Comparison of ENCODE assay signal across 22 cellular contexts in the genomic region with DNA sequence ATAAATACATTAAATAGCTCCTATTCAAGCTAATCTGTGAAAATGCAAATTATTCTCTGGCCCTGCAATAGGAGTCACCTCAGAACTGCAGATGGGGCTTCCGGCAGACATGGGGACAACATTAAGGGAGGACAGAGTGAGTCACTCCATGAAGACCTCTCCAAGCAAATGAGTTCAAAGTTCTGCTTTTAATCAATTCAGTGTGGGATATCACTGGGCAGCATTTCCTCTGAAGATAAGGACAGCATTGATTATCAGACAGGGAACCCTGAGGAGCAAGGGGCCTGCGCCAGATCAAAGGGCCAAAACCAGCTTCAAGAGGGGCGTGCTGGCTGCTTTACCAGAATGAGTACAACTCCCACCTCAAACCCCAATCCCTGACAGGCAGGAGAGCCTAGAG.
DNase-seq lines count a peak whose midpoint lies in the region; ATAC-seq and TF ChIP-seq lines count a peak whose summit lies in the region.
"Had no signal": no experiment of that assay in that cellular context is flagged by ENCODE, and none has a peak within 500 bp of the region (broad histone marks: within the 10 kb centered on the region; RNA-seq: fewer than 3 reads in every experiment).

No MANE protein-coding gene starts in this region.

- no peak overlapping the region for H2BK120ac ChIP-seq in mesendoderm (ENCODE audit: low read depth, low read length)

- peaks cover 7% of the 10 kb centered on the region for H3K9me3 Mint-ChIP-seq in endodermal cell
- H3K9me3 Mint-ChIP-seq in progenitor cell of endocrine pancreas (ENCODE audit: low read depth) = no peaks in the 10 kb centered on the region
- H3K9me3 Mint-ChIP-seq: CD8-positive, alpha-beta T cell had no signal

- no peak overlapping the region for H3K18ac ChIP-seq in mesendoderm (ENCODE audit: low read length)

- no peak overlapping the region for H3K4me2 ChIP-seq in mesendoderm (ENCODE audit: low read length)

- no peaks in the 10 kb centered on the region for H3K36me3 Mint-ChIP-seq in endodermal cell (ENCODE audit: low read depth)
- no peaks in the 10 kb centered on the region for H3K36me3 Mint-ChIP-seq in progenitor cell of endocrine pancreas (ENCODE audit: insufficient read depth)
- H3K36me3 Mint-ChIP-seq: CD8-positive, alpha-beta T cell had no signal

- no peaks in the 10 kb centered on the region for H3K36me3 ChIP-seq in endodermal cell (ENCODE audit: control insufficient read depth, insufficient read depth, low read length)
- no peaks in the 10 kb centered on the region for H3K36me3 ChIP-seq in mesendoderm (ENCODE audit: control insufficient read depth, insufficient read depth, low read length)
- H3K36me3 ChIP-seq: HAP-1, SJSA1 had no signal

- no peak overlapping the region for H4K8ac ChIP-seq in mesendoderm (ENCODE audit: low read depth, low read length)

- H2AK5ac ChIP-seq in mesendoderm (ENCODE audit: low read length) = no peak overlapping the region

- TF ChIP-seq CTCF in endodermal cell (conservative IDR thresholded peaks at IDR 0.05) = no peak
- no peak for TF ChIP-seq CTCF in progenitor cell of endocrine pancreas (IDR thresholded peaks at IDR 0.05; ENCODE audit: unreplicated experiment)

- H3K79me1 ChIP-seq in mesendoderm (ENCODE audit: low read length) = no peaks in the 10 kb centered on the region

- H3K56ac ChIP-seq in mesendoderm (ENCODE audit: low read length) = no peak overlapping the region

- H3K4me1 ChIP-seq in endodermal cell (ENCODE audit: control insufficient read depth, insufficient read depth, low read length) = peaks cover 13% of the 10 kb centered on the region
- peaks cover 2% of the 10 kb centered on the region for H3K4me1 ChIP-seq in mesendoderm (ENCODE audit: control insufficient read depth, low read depth, low read length)
- H3K4me1 ChIP-seq: HAP-1, SJSA1 had no signal

- no peak overlapping the region for H3K9ac ChIP-seq in endodermal cell (ENCODE audit: extremely low read depth, low read length, poor library complexity, severe bottlenecking)
- H3K9ac ChIP-seq in mesendoderm (ENCODE audit: low read length) = no peak overlapping the region

- ATAC-seq in GM18519 (IDR thresholded peaks at IDR 0.05; ENCODE audit: low FRiP score, unreplicated experiment) = no peak
- ATAC-seq in HG02759 (IDR thresholded peaks at IDR 0.05; ENCODE audit: unreplicated experiment) = no peak
- no peak for ATAC-seq in HG03280 (IDR thresholded peaks at IDR 0.05; ENCODE audit: unreplicated experiment)
- ATAC-seq: CD8-positive, alpha-beta T cell; K562 had no signal

- H3K23ac ChIP-seq in mesendoderm (ENCODE audit: low read length) = no peak overlapping the region

- H3K27me3 ChIP-seq in endodermal cell (ENCODE audit: control insufficient read depth, insufficient read depth, low read length, poor library complexity, severe bottlenecking) = no peaks in the 10 kb centered on the region
- no peaks in the 10 kb centered on the region for H3K27me3 ChIP-seq in mesendoderm (ENCODE audit: insufficient read depth, low read length, poor library complexity)
- H3K27me3 ChIP-seq: SJSA1 had no signal

- H3K27ac ChIP-seq in endodermal cell (ENCODE audit: low read depth, low read length) (no peak overlapping the region), mesendoderm (ENCODE audit: low read depth, low read length) (no peak overlapping the region)
- H3K27ac ChIP-seq: SJSA1 had no signal

- H3K4ac ChIP-seq in mesendoderm (ENCODE audit: low read depth, low read length) = no peak overlapping the region

- no peak overlapping the region for H3K4me3 ChIP-seq in endodermal cell (ENCODE audit: low read length)
- H3K4me3 ChIP-seq in mesendoderm (ENCODE audit: low read length) = no peak overlapping the region
- H3K4me3 ChIP-seq: HAP-1, K562, SJSA1 had no signal

- peak; percentile 12 for DNase-seq in HuH-7 (ENCODE audit: low spot score)
- DNase-seq in endodermal cell = peak; percentile 53
- peak; percentile 93 for DNase-seq in mesendoderm
- no peak for DNase-seq in progenitor cell of endocrine pancreas (ENCODE audit: low spot score, unreplicated experiment)
- DNase-seq in activated CD4-positive, alpha-beta T cell treated with anti-CD3 and anti-CD28 coated beads for 48 hours = no peak
- DNase-seq: C1 segment of cervical spinal cord; Calu3; CD8-positive, alpha-beta T cell; DMS79 treated with DMSO at 0.1 percent for 48 hours; HFFc6; NCI-H1105 treated with DMSO at 0.1 percent for 48 hours; NCI-H2029; NCI-H446 treated with DMSO at 0.1 percent for 48 hours; NCI-H69; Right ventricle myocardium superior; RPMI8226 had no signal

- H3K27me3 Mint-ChIP-seq in endodermal cell (ENCODE audit: insufficient read depth) (peaks cover 35% of the 10 kb centered on the region), progenitor cell of endocrine pancreas (peaks cover 4% of the 10 kb centered on the region)

- H3K4me1 Mint-ChIP-seq in endodermal cell (peaks cover 28% of the 10 kb centered on the region), progenitor cell of endocrine pancreas (ENCODE audit: low read depth) (peaks cover 37% of the 10 kb centered on the region)

- H3K9me3 ChIP-seq in endodermal cell (ENCODE audit: control insufficient read depth, low read length) = peaks cover 21% of the 10 kb centered on the region
- H3K9me3 ChIP-seq: HAP-1, SJSA1 had no signal

- no peak overlapping the region for H4K5ac ChIP-seq in mesendoderm (ENCODE audit: low read length)

- H3K4me3 Mint-ChIP-seq in endodermal cell (no peak overlapping the region), progenitor cell of endocrine pancreas (ENCODE audit: low read depth) (peak overlapping the region; percentile 33)
- H3K4me3 Mint-ChIP-seq: CD8-positive, alpha-beta T cell; HFFc6 had no signal

- H2BK15ac ChIP-seq in mesendoderm (replicated peaks; ENCODE audit: low read depth) = no peak overlapping the region

- WGBS in endodermal cell (ENCODE audit: insufficient coverage in 1 of 2, insufficient read length in 1 of 2), 2 experiments = 58 to 73% methylated on average over 2 to 3 of the region's 3 CpGs
- WGBS in mesendoderm (ENCODE audit: extremely low coverage, insufficient coverage, low lambda C conversion rate) = no CpG with 5 or more reads among the region's 3 CpGs

- no peaks in the 10 kb centered on the region for H3K79me2 ChIP-seq in mesendoderm (ENCODE audit: control insufficient read depth, insufficient read depth, low read length)

- H3K27ac Mint-ChIP-seq in endodermal cell (no peak overlapping the region), progenitor cell of endocrine pancreas (peak overlapping the region; percentile 77)
- H3K27ac Mint-ChIP-seq: CD8-positive, alpha-beta T cell; HFFc6 had no signal

- H2BK5ac ChIP-seq in mesendoderm (ENCODE audit: low read length) = no peak overlapping the region

Comparison
In these comparisons a context has a peak if more than half of its experiments do, and no peak if none do; other contexts are left out.
1. DNase-seq: peak in HuH-7 (single experiment), endodermal cell (single experiment) and mesendoderm (single experiment); none in progenitor cell of endocrine pancreas (single experiment) and activated CD4-positive, alpha-beta T cell treated with anti-CD3 and anti-CD28 coated beads for 48 hours (single experiment).